Comparison of ENCODE assay signal across 8 cellular contexts in genomic region chr18:59459352-59460059, GRCh38.
A peak's percentile ranks its signal among the peaks of the same experiment; 100 is the strongest.
DNase-seq lines count a peak whose midpoint lies in the region; ATAC-seq and TF ChIP-seq lines count a peak whose summit lies in the region.

No MANE protein-coding gene starts in this region.

- H3K4me3 ChIP-seq in fibroblast of lung (replicated peaks in 1 of 4; ENCODE audit: control extremely low read depth in 1 of 4, insufficient read depth in 1 of 4, low read depth in 3 of 4, low read length in 4 of 4), result no peak overlapping the region

- no peak overlapping the region for H3K4me2 ChIP-seq in fibroblast of lung (ENCODE audit: extremely low read depth, insufficient read depth, low read length)

- TF ChIP-seq CTCF in fibroblast of lung (conservative IDR thresholded peaks at IDR 0.05 in 1 of 2, IDR thresholded peaks at IDR 0.05 in 1 of 2; ENCODE audit: low read depth in 1 of 2, low read length in 2 of 2), result peak; percentile 50 to 57

- ATAC-seq in HG03342 (IDR thresholded peaks at IDR 0.05; ENCODE audit: unreplicated experiment) (peak; percentile 50), HG03139 (IDR thresholded peaks at IDR 0.05; ENCODE audit: unreplicated experiment) (no peak), GM21367 (IDR thresholded peaks at IDR 0.05; ENCODE audit: unreplicated experiment) (no peak)

- peaks cover 7% of the 10 kb centered on the region for H3K36me3 ChIP-seq in fibroblast of lung (ENCODE audit: control insufficient read depth, insufficient read depth, low read length)

- no peak overlapping the region for H3K27ac ChIP-seq in fibroblast of lung (ENCODE audit: insufficient read depth, low read length)

- peaks cover 5% of the 10 kb centered on the region for H3K4me1 ChIP-seq in fibroblast of lung (ENCODE audit: control insufficient read depth, extremely low read depth, insufficient read depth, low read length)

- H3K9ac ChIP-seq in fibroblast of lung (ENCODE audit: insufficient read depth, low read length), result no peak overlapping the region

- no peaks in the 10 kb centered on the region for H3K79me2 ChIP-seq in fibroblast of lung (ENCODE audit: control insufficient read depth, insufficient read depth, low read length)

- no peaks in the 10 kb centered on the region for H4K20me1 ChIP-seq in fibroblast of lung (ENCODE audit: control insufficient read depth, extremely low read depth, insufficient read depth, low read length)

- H3K9me3 ChIP-seq in fibroblast of lung (ENCODE audit: control insufficient read depth, insufficient read depth, low read depth, low read length), result no peaks in the 10 kb centered on the region

- DNase-seq in COLO829 (ENCODE audit: low spot score) (peak; percentile 35), RPMI7951 (ENCODE audit: low read depth) (peak; percentile 48), fibroblast of lung (ENCODE audit: low read depth in 2 of 2) (peak; percentile 50 to 83), pulmonary artery endothelial cell (ENCODE audit: low read depth, low spot score) (peak; percentile 17)
- no peak for DNase-seq in stimulated activated CD4-positive, alpha-beta T cell treated with anti-CD3 and anti-CD28 coated beads, Interleukin-15, amount 100 ng/mL, for 24 hours

- no peaks in the 10 kb centered on the region for H3K27me3 ChIP-seq in fibroblast of lung (ENCODE audit: control insufficient read depth, insufficient read depth, low read length)

- H2AFZ ChIP-seq in fibroblast of lung (ENCODE audit: low read length), result no peak overlapping the region
